Comparison of ENCODE assay signal across 1 cellular context in genomic region chr3:129399895-129400357, GRCh38.
TF ChIP-seq lines count a peak whose summit lies in the region.

No MANE protein-coding gene starts in this region.

TF ChIP-seq in HCT116, 20 proteins besides CTCF, POLR2A, EP300 and RAD21 (continued from another document):
- no peak for TF ChIP-seq SP1 (IDR thresholded peaks at IDR 0.05; ENCODE audit: low read depth)
- no peak for TF ChIP-seq EZH2phosphoT487 (IDR thresholded peaks at IDR 0.05; ENCODE audit: borderline replicate concordance)
- TF ChIP-seq POLR2AphosphoS5 (IDR thresholded peaks at IDR 0.05; ENCODE audit: low read depth, low read length) = peak; percentile 78
- TF ChIP-seq ZFX (IDR thresholded peaks at IDR 0.05) = no peak; the same call in 1 of the 2 replicates
- TF ChIP-seq ELF1 (IDR thresholded peaks at IDR 0.05; ENCODE audit: borderline replicate concordance, low read depth) = no peak
- peak; percentile 37; the same call in 1 of the 2 replicates for TF ChIP-seq SIN3A (IDR thresholded peaks at IDR 0.05; ENCODE audit: low read depth)
